Comparison of ENCODE assay signal across 18 cellular contexts in genomic region chr7:157575181-157575580, GRCh38.
"Had no signal": no experiment of that assay in that cellular context is flagged by ENCODE, and none has a peak within 500 bp of the region (broad histone marks: within the 10 kb centered on the region; RNA-seq: fewer than 3 reads in every experiment).

No MANE protein-coding gene starts in this region.

- DNase-seq: colonic mucosa; dermis blood vessel endothelial cell; esophagus squamous epithelium; foreskin fibroblast; glutamatergic neuron; islet precursor cell; mucosa of descending colon; small intestine; stimulated activated CD4-positive, alpha-beta T cell treated with anti-CD3 and anti-CD28 coated beads, Interleukin-2, amount 100 ng/mL, for 48 hours; stimulated activated naive CD4-positive, alpha-beta T cell treated with Interleukin-2 at 50 U/mL for 16 hours; tibial artery; upper lobe of right lung had no signal

- H3K4me1 ChIP-seq: colonic mucosa, esophagus squamous epithelium, gastroesophageal sphincter, right atrium auricular region, tibial artery, upper lobe of right lung had no signal

- H3K9me3 ChIP-seq: colonic mucosa, esophagus squamous epithelium, gastroesophageal sphincter, mucosa of descending colon, neutrophil, right atrium auricular region, tibial artery, upper lobe of right lung, vagina had no signal

- H3K9me3 Mint-ChIP-seq: naive thymus-derived CD8-positive, alpha-beta T cell had no signal

- ATAC-seq: gastroesophageal sphincter, left lobe of liver, mucosa of descending colon, upper lobe of right lung had no signal

- H3K36me3 ChIP-seq: colonic mucosa, esophagus squamous epithelium, gastroesophageal sphincter, neutrophil, right atrium auricular region, tibial artery, upper lobe of right lung, vagina had no signal

- H3K4me3 ChIP-seq: colonic mucosa, esophagus squamous epithelium, gastroesophageal sphincter, mucosa of descending colon, right atrium auricular region, tibial artery, upper lobe of right lung, vagina had no signal

- H3K27me3 ChIP-seq: right atrium auricular region, upper lobe of right lung, vagina had no signal

- H3K27ac ChIP-seq: colonic mucosa, esophagus squamous epithelium, gastroesophageal sphincter, neutrophil, right atrium auricular region, tibial artery, upper lobe of right lung, vagina had no signal
